ENCODE assay signal across 20 cellular contexts in the genomic region with DNA sequence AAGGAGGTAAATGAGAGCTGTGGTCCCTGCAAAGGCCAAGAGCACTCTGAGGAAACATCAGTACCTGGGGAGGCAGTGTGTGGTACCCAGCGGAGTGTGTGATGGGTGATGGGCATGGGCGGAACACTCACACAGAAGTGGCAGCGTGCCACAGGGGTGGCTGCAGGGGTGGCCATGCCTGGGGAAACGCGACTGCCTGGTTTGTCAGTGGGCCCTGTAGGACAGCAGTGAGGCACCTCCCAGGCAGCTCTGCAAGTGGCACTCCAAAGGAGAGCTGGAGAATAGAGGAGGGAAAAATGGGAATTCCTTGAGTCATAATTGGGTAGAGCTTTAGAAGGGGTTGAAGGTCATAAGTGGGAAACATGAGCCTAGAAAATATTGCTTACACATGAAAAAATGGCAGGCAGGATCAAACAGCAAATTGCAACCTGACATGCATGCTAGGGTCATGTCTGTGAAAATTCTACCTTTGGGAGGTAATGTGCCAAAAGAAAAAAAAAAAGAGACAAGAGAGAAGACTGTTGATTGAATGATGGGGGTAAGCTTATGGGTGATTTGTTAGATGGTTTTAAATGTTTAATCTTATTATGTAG.
"Had no signal": no experiment of that assay in that cellular context is flagged by ENCODE, and none has a peak within 500 bp of the region (broad histone marks: within the 10 kb centered on the region; RNA-seq: fewer than 3 reads in every experiment).

No MANE protein-coding gene starts in this region.

- H3K9me3 Mint-ChIP-seq: activated CD8-positive, alpha-beta T cell treated with anti-CD3 and anti-CD28 coated beads for 36 hours; activated naive CD8-positive, alpha-beta T cell treated with anti-CD3 and anti-CD28 coated beads, Interleukin-2, amount 10 ng/mL, durations not matched to agents 7 days and 5 days; activated T-helper 2 cell treated with anti-CD3 and anti-CD28 coated beads, Interferon-gamma antibody, Interleukin-2, Interleukin-4, amounts not matched to agents 10 μg/mL and 5 μg/mL and 100 μg/mL, durations not matched to agents 14 hours and 24 hours and 36 hours; memory B cell had no signal

- H3K36me3 Mint-ChIP-seq: activated naive CD8-positive, alpha-beta T cell treated with anti-CD3 and anti-CD28 coated beads, Interleukin-2, amount 10 ng/mL, durations not matched to agents 7 days and 5 days; memory B cell had no signal

- H3K4me3 ChIP-seq: cardiac muscle cell, mucosa of descending colon, sigmoid colon, tibial nerve, vagina had no signal

- H3K36me3 ChIP-seq: cardiac muscle cell, sigmoid colon, tibial nerve, vagina had no signal

- H3K9me3 ChIP-seq: mucosa of descending colon, sigmoid colon, tibial nerve, vagina had no signal

- H3K27ac Mint-ChIP-seq: activated CD4-positive, alpha-beta T cell treated with anti-CD3 and anti-CD28 coated beads, Interleukin-2, amount 10 ng/mL, durations not matched to agents 24 days and 14 days; activated CD8-positive, alpha-beta T cell treated with anti-CD3 and anti-CD28 coated beads for 36 hours; activated naive CD8-positive, alpha-beta T cell treated with anti-CD3 and anti-CD28 coated beads, Interleukin-2, amount 10 ng/mL, durations not matched to agents 7 days and 5 days; activated T-helper 2 cell treated with anti-CD3 and anti-CD28 coated beads, Interferon-gamma antibody, Interleukin-2, Interleukin-4, amounts not matched to agents 10 μg/mL and 5 μg/mL and 100 μg/mL, durations not matched to agents 14 hours and 24 hours and 36 hours; memory B cell had no signal

- H3K27ac ChIP-seq: cardiac muscle cell, sigmoid colon, tibial nerve, vagina had no signal

- H3K4me3 Mint-ChIP-seq: activated CD4-positive, alpha-beta T cell treated with anti-CD3 and anti-CD28 coated beads, Interleukin-2, amount 10 ng/mL, durations not matched to agents 24 days and 14 days; activated CD8-positive, alpha-beta T cell treated with anti-CD3 and anti-CD28 coated beads for 36 hours; activated naive CD8-positive, alpha-beta T cell treated with anti-CD3 and anti-CD28 coated beads, Interleukin-2, amount 10 ng/mL, durations not matched to agents 7 days and 5 days; memory B cell; naive thymus-derived CD4-positive, alpha-beta T cell had no signal

- H3K27me3 ChIP-seq: cardiac muscle cell, sigmoid colon, tibial nerve, vagina had no signal

- DNase-seq: activated CD4-positive, alpha-beta T cell treated with anti-CD3 and anti-CD28 coated beads, Interleukin-2, amount 10 ng/mL, durations not matched to agents 24 days and 14 days; activated CD4-positive, CD25-positive, alpha-beta regulatory T cell; activated CD8-positive, alpha-beta T cell treated with anti-CD3 and anti-CD28 coated beads for 36 hours; activated naive CD4-positive, alpha-beta T cell treated with Interleukin-2 at 50 U/mL for 16 hours; activated naive CD8-positive, alpha-beta T cell treated with anti-CD3 and anti-CD28 coated beads, Interleukin-2, amount 10 ng/mL, durations not matched to agents 7 days and 5 days; activated T-cell treated with anti-CD3 and anti-CD28 coated beads, Interleukin-2, amount 50 U/mL, for 1 hour; foreskin fibroblast; left ventricle myocardium superior; naive thymus-derived CD4-positive, alpha-beta T cell; sigmoid colon; stimulated activated CD8-positive, alpha-beta memory T cell treated with anti-CD3 and anti-CD28 coated beads, Interleukin-4, amount 100 ng/mL, for 48 hours; stimulated activated naive CD4-positive, alpha-beta T cell treated with Interleukin-2 at 50 U/mL for 16 hours; substantia nigra; T-helper 9 cell had no signal
